ENCODE assay signal across 25 cellular contexts in the genomic region with DNA sequence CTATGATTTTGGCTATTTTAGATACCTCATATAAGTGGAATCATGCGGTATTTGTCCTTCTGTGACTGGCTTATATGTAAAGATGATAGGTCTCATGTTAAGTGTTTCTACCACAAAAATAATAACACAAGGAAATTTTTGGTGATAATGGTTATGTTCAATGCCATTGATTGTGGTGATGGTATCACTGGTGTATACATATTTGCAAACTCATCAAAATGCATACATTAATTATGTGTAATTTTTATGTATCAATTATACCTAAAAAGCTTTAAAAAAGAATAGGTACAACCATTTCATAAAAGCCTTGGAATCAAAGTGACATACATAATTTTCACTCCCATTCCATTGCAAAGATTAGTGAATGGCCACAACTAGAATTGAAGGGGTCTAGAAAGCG.
A peak's percentile ranks its signal among the peaks of the same experiment; 100 is the strongest.
DNase-seq lines count a peak whose midpoint lies in the region; ATAC-seq, FAIRE-seq and TF ChIP-seq lines count a peak whose summit lies in the region.
"Had no signal": no experiment of that assay in that cellular context is flagged by ENCODE, and none has a peak within 500 bp of the region (broad histone marks: within the 10 kb centered on the region; RNA-seq: fewer than 3 reads in every experiment).

No MANE protein-coding gene starts in this region.

- H2AFZ ChIP-seq in HepG2 (ENCODE audit: low read length) (no peak overlapping the region), astrocyte (ENCODE audit: low read depth, low read length) (no peak overlapping the region)

- no peaks in the 10 kb centered on the region for H4K20me1 ChIP-seq in HepG2 (ENCODE audit: insufficient read depth, low read length)
- no peaks in the 10 kb centered on the region for H4K20me1 ChIP-seq in astrocyte (ENCODE audit: insufficient read depth, low read length)
- H4K20me1 ChIP-seq: BLaER1 had no signal

- no peak for TF ChIP-seq POLR2A in HepG2 (IDR thresholded peaks at IDR 0.05; ENCODE audit: insufficient read depth in 1 of 2, low read depth in 2 of 2, low read length in 2 of 2)
- TF ChIP-seq POLR2A in right lobe of liver (IDR thresholded peaks at IDR 0.05), result no peak

- H3K4me3 Mint-ChIP-seq in astrocyte (ENCODE audit: unreplicated experiment), result no peak overlapping the region
- H3K4me3 Mint-ChIP-seq in chondrocyte (ENCODE audit: unreplicated experiment), result no peak overlapping the region
- H3K4me3 Mint-ChIP-seq: CD8-positive, alpha-beta memory T cell had no signal

- H3K79me2 ChIP-seq in HepG2 (ENCODE audit: insufficient read depth, low read length) (no peaks in the 10 kb centered on the region), astrocyte (ENCODE audit: insufficient read depth, low read length) (no peaks in the 10 kb centered on the region)

- CTCF ChIA-PET in HepG2 (lab: Yijun Ruan, JAX; ENCODE audit: low intra/inter-chr PET ratio, low total read pairs), result no interaction called here

- H3K4me1 ChIP-seq in HepG2 (ENCODE audit: insufficient read depth, low read length) (no peaks in the 10 kb centered on the region), right lobe of liver (no peaks in the 10 kb centered on the region), astrocyte (ENCODE audit: insufficient read depth, low read length) (no peaks in the 10 kb centered on the region)
- H3K4me1 ChIP-seq: BE2C had no signal

- H3K27me3 ChIP-seq in HepG2 (ENCODE audit: control insufficient read depth in 1 of 2, insufficient read depth in 2 of 2, low read length in 2 of 2), result no peaks in the 10 kb centered on the region
- H3K27me3 ChIP-seq in right lobe of liver, result no peaks in the 10 kb centered on the region
- H3K27me3 ChIP-seq in astrocyte (ENCODE audit: insufficient read depth, low read length), result no peaks in the 10 kb centered on the region
- H3K27me3 ChIP-seq: BE2C had no signal

- no peak for TF ChIP-seq EP300 in HepG2 (IDR thresholded peaks at IDR 0.05; ENCODE audit: low read depth in 2 of 2, low read length in 2 of 2)
- TF ChIP-seq EP300 in HepG2 (CRISPR knock-in tag; IDR thresholded peaks at IDR 0.05; ENCODE audit: borderline replicate concordance), result no peak

- no peaks in the 10 kb centered on the region for H3K36me3 ChIP-seq in HepG2 (replicated peaks in 1 of 2; ENCODE audit: control insufficient read depth in 1 of 2, insufficient read depth in 2 of 2, low read length in 2 of 2)
- no peaks in the 10 kb centered on the region for H3K36me3 ChIP-seq in right lobe of liver
- no peaks in the 10 kb centered on the region for H3K36me3 ChIP-seq in astrocyte (ENCODE audit: insufficient read depth, low read length)
- H3K36me3 ChIP-seq: BE2C, BLaER1 had no signal

- no peak overlapping the region for H3K9ac ChIP-seq in HepG2 (ENCODE audit: insufficient read depth, low read depth, low read length)
- H3K9ac ChIP-seq in astrocyte (ENCODE audit: low read length), result no peak overlapping the region
- H3K9ac ChIP-seq: BLaER1 had no signal

- H3K4me3 ChIP-seq in HepG2 (replicated peaks in 1 of 3; ENCODE audit: insufficient read depth in 1 of 3, low read depth in 2 of 3, low read length in 3 of 3) (no peak overlapping the region), right lobe of liver (no peak overlapping the region), astrocyte (ENCODE audit: insufficient read depth, low read depth, low read length) (no peak overlapping the region)
- H3K4me3 ChIP-seq: BLaER1 had no signal

- H3K4me1 Mint-ChIP-seq in astrocyte (ENCODE audit: low read depth, unreplicated experiment) (peaks cover 6% of the 10 kb centered on the region), chondrocyte (ENCODE audit: low read depth) (no peaks in the 10 kb centered on the region)

- no peak for FAIRE-seq in HepG2 (lab: Jason Lieb, UNC)
- peak; percentile 17 for FAIRE-seq in astrocyte (lab: Jason Lieb, UNC)
- FAIRE-seq in colon (lab: Jason Lieb, UNC), result peak; percentile 18
- FAIRE-seq: GM12891, GM19239 had no signal

- no peaks in the 10 kb centered on the region for H3K27me3 Mint-ChIP-seq in astrocyte (ENCODE audit: low read depth, unreplicated experiment)
- H3K27me3 Mint-ChIP-seq in chondrocyte (ENCODE audit: low read depth), result no peaks in the 10 kb centered on the region
- H3K27me3 Mint-ChIP-seq: CD4-positive, alpha-beta memory T cell; CD4-positive, CD25-positive, alpha-beta regulatory T cell; CD8-positive, alpha-beta memory T cell had no signal

- DNase-seq in HepG2 (ENCODE audit: low spot score), result no peak
- no peak for DNase-seq in right lobe of liver
- DNase-seq in astrocyte (ENCODE audit: low read depth), result no peak
- DNase-seq in chondrocyte (ENCODE audit: low spot score), result no peak
- DNase-seq in left lobe of liver (ENCODE audit: low spot score), result no peak
- DNase-seq: ACHN; BE2C; C1 segment of cervical spinal cord; CD4-positive, alpha-beta memory T cell; CD4-positive, CD25-positive, alpha-beta regulatory T cell; CD8-positive, alpha-beta memory T cell; COR-L47; DMS 273 treated with DMSO at 0.1 percent for 48 hours; DMS153; DMS53; DMS79; DND-41; EL; GF-D8 had no signal

- 10% methylated on average over 1 of the region's 2 CpGs for WGBS in HepG2 (ENCODE audit: low lambda C conversion rate)
- 70% methylated on average over 1 of the region's 2 CpGs for WGBS in right lobe of liver (ENCODE audit: insufficient coverage, low coverage, low lambda C conversion rate, missing lambda C conversion rate)

- intact Hi-C loops in HepG2 (cut with micrococcal nuclease; ENCODE audit: unreplicated experiment) (no loop called here), right lobe of liver (cut with DNase I) (no loop called here)

- ATAC-seq in HepG2, result no peak
- ATAC-seq in right lobe of liver, result no peak
- no peak for ATAC-seq in left lobe of liver

- no peak for TF ChIP-seq RAD21 in HepG2 (CRISPR knock-in tag; IDR thresholded peaks at IDR 0.05)

- in situ Hi-C loops in HepG2 (cut with HindIII; ENCODE audit: extremely low pct_ligation_motif_present, low pct_unique_long_range_greater_than_20kb), result no loop called here

- H3K36me3 Mint-ChIP-seq in astrocyte (ENCODE audit: low read depth, unreplicated experiment) (no peaks in the 10 kb centered on the region), chondrocyte (ENCODE audit: low read depth) (no peaks in the 10 kb centered on the region)
- H3K36me3 Mint-ChIP-seq: CD14-positive monocyte; CD4-positive, alpha-beta memory T cell; CD4-positive, CD25-positive, alpha-beta regulatory T cell; CD8-positive, alpha-beta memory T cell had no signal

- H3K9me3 ChIP-seq in HepG2 (ENCODE audit: low read length) (no peaks in the 10 kb centered on the region), right lobe of liver (no peaks in the 10 kb centered on the region), astrocyte (ENCODE audit: insufficient read depth, low read depth, low read length) (no peaks in the 10 kb centered on the region)
- H3K9me3 ChIP-seq: BE2C, BLaER1 had no signal

- BruUV-seq in HepG2 (replicated peaks; lab: Mats Ljungman, UMichigan), result no TSS peak

- H3K27ac Mint-ChIP-seq in astrocyte (ENCODE audit: unreplicated experiment) (no peak overlapping the region), chondrocyte (ENCODE audit: unreplicated experiment) (no peak overlapping the region)
- H3K27ac Mint-ChIP-seq: CD14-positive monocyte; CD4-positive, alpha-beta memory T cell; CD4-positive, CD25-positive, alpha-beta regulatory T cell had no signal

- POLR2A ChIA-PET in HepG2 (lab: Yijun Ruan, JAX), result no interaction called here

- H3K9me3 Mint-ChIP-seq in astrocyte (ENCODE audit: unreplicated experiment) (peaks cover 1% of the 10 kb centered on the region), chondrocyte (ENCODE audit: low read depth) (peaks cover 35% of the 10 kb centered on the region)

- H3K4me2 ChIP-seq in HepG2 (ENCODE audit: low read depth, low read length), result no peak overlapping the region
- H3K4me2 ChIP-seq in astrocyte (ENCODE audit: low read length), result no peak overlapping the region
- H3K4me2 ChIP-seq: BLaER1 had no signal

- H3K27ac ChIP-seq in HepG2 (ENCODE audit: extremely low read length, insufficient read depth, low read length) (no peak overlapping the region), right lobe of liver (no peak overlapping the region), astrocyte (ENCODE audit: low read depth, low read length) (no peak overlapping the region)
- H3K27ac ChIP-seq: 22Rv1, BLaER1 had no signal

- TF ChIP-seq CTCF in HepG2 (CRISPR knock-in tag; IDR thresholded peaks at IDR 0.05) (no peak), right lobe of liver (IDR thresholded peaks at IDR 0.05) (no peak), astrocyte (IDR thresholded peaks at IDR 0.05; ENCODE audit: insufficient read depth, low read depth, low read length) (no peak), chondrocyte (IDR thresholded peaks at IDR 0.05) (no peak)

TF ChIP-seq in HepG2, 621 proteins besides CTCF, POLR2A, EP300 and RAD21 (continues in another document):
- TF ChIP-seq, protein P1, sequence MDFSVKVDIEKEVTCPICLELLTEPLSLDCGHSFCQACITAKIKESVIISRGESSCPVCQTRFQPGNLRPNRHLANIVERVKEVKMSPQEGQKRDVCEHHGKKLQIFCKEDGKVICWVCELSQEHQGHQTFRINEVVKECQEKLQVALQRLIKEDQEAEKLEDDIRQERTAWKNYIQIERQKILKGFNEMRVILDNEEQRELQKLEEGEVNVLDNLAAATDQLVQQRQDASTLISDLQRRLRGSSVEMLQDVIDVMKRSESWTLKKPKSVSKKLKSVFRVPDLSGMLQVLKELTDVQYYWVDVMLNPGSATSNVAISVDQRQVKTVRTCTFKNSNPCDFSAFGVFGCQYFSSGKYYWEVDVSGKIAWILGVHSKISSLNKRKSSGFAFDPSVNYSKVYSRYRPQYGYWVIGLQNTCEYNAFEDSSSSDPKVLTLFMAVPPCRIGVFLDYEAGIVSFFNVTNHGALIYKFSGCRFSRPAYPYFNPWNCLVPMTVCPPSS (IDR thresholded peaks at IDR 0.05), result no peak
- TF ChIP-seq MAFF (IDR thresholded peaks at IDR 0.05; ENCODE audit: low read depth, low read length) (peak; percentile 42; the same call in 1 of the 2 replicates), CCDC6 (CRISPR knock-in tag; IDR thresholded peaks at IDR 0.05) (no peak), SRSF9 (IDR thresholded peaks at IDR 0.05; ENCODE audit: borderline replicate concordance, insufficient read depth, low read depth, low read length, poor library complexity, severe bottlenecking) (no peak)
